14 cellular contexts compared by ENCODE assay signal in genomic region chrX:115367455-115367854, GRCh38.
DNase-seq lines count a peak whose midpoint lies in the region; ATAC-seq, FAIRE-seq and TF ChIP-seq lines count a peak whose summit lies in the region.
"Had no signal": no experiment of that assay in that cellular context is flagged by ENCODE, and none has a peak within 500 bp of the region (broad histone marks: within the 10 kb centered on the region; RNA-seq: fewer than 3 reads in every experiment).

No MANE protein-coding gene starts in this region.

- H3K4me2 ChIP-seq in keratinocyte (ENCODE audit: control insufficient read depth, extremely low read depth, insufficient read depth, low read depth, low read length): peak overlapping the region; percentile 42

- peaks cover 14 to 21% of the 10 kb centered on the region in 2 donors for H3K4me1 Mint-ChIP-seq in natural killer cell treated with Interleukin-12 subunit alpha and Interleukin-12 subunit beta and Interleukin-15 and Interleukin-18, amount 100 ng/mL, for 72 hours (ENCODE audit: low read depth in 2 of 2)
- peaks cover 6 to 22% of the 10 kb centered on the region in 2 donors for H3K4me1 Mint-ChIP-seq in natural killer cell
- H3K4me1 Mint-ChIP-seq: central memory CD8-positive, alpha-beta T cell had no signal

- H3K9me3 Mint-ChIP-seq in natural killer cell treated with Interleukin-12 subunit alpha and Interleukin-12 subunit beta and Interleukin-15 and Interleukin-18, amount 100 ng/mL, for 72 hours: no peaks in the 10 kb centered on the region
- no peaks in the 10 kb centered on the region for H3K9me3 Mint-ChIP-seq in natural killer cell
- peaks cover 4% of the 10 kb centered on the region in 2 donors for H3K9me3 Mint-ChIP-seq in activated naive CD4-positive, alpha-beta T cell treated with anti-CD3 and anti-CD28 coated beads, Interleukin-2, amount 50 U/mL, for 72 hours

- peaks cover 5% of the 10 kb centered on the region for H3K36me3 Mint-ChIP-seq in natural killer cell treated with Interleukin-12 subunit alpha and Interleukin-12 subunit beta and Interleukin-15 and Interleukin-18, amount 100 ng/mL, for 72 hours
- no peaks in the 10 kb centered on the region for H3K36me3 Mint-ChIP-seq in natural killer cell
- no peaks in the 10 kb centered on the region for H3K36me3 Mint-ChIP-seq in activated naive CD4-positive, alpha-beta T cell treated with anti-CD3 and anti-CD28 coated beads, Interleukin-2, amount 50 U/mL, for 72 hours

- peak overlapping the region; percentile 49 for H2AFZ ChIP-seq in keratinocyte (ENCODE audit: control insufficient read depth, low read length)

- H3K27ac ChIP-seq in keratinocyte (ENCODE audit: control insufficient read depth, insufficient read depth, low read length) (peak overlapping the region; percentile 37), sigmoid colon (no peak overlapping the region)
- H3K27ac ChIP-seq: 22Rv1, psoas muscle had no signal

- H3K36me3 ChIP-seq in keratinocyte (ENCODE audit: control insufficient read depth in 2 of 2, extremely low read depth in 1 of 2, insufficient read depth in 2 of 2, low read length in 2 of 2) (no peaks in the 10 kb centered on the region), sigmoid colon (no peaks in the 10 kb centered on the region)

- dilution Hi-C loops in keratinocyte (cut with MboI; ENCODE audit: extremely low pct_ligation_motif_present, low sequenced_read_pairs): no loop called here

- H3K79me2 ChIP-seq in keratinocyte (ENCODE audit: control insufficient read depth, insufficient read depth, low read length): no peaks in the 10 kb centered on the region

- ATAC-seq in natural killer cell treated with Interleukin-12 subunit alpha and Interleukin-12 subunit beta and Interleukin-15 and Interleukin-18, amount 100 ng/mL, for 72 hours: peak in 1 of 2 donors; percentile 69
- ATAC-seq in natural killer cell (no peak), HG02973 (IDR thresholded peaks at IDR 0.05; ENCODE audit: unreplicated experiment) (no peak)
- no peak for ATAC-seq in activated naive CD4-positive, alpha-beta T cell treated with anti-CD3 and anti-CD28 coated beads, Interleukin-2, amount 50 U/mL, for 72 hours
- ATAC-seq: activated T-cell treated with anti-CD3 and anti-CD28 coated beads, Interleukin-2, amount 50 U/mL, for 4 hours; psoas muscle had no signal

- H3K9me1 ChIP-seq in keratinocyte (ENCODE audit: control insufficient read depth, extremely low read depth, insufficient read depth, low read length): no peaks in the 10 kb centered on the region

- no peak overlapping the region for H3K9ac ChIP-seq in keratinocyte (ENCODE audit: control insufficient read depth, extremely low read depth, insufficient read depth, low read length)

- H3K4me3 ChIP-seq in cardiac fibroblast (replicated peaks in 1 of 2; ENCODE audit: low read depth in 2 of 2, low read length in 2 of 2) (no peak overlapping the region), keratinocyte (ENCODE audit: control insufficient read depth in 2 of 3, extremely low read depth in 1 of 3, insufficient read depth in 2 of 3, low read depth in 1 of 3, low read length in 3 of 3) (no peak overlapping the region), sigmoid colon (no peak overlapping the region)
- H3K4me3 ChIP-seq: psoas muscle had no signal

- intact Hi-C loops in natural killer cell (cut with micrococcal nuclease): no loop called here
- intact Hi-C loops in sigmoid colon (cut with DNase I): no loop called here

- 74 to 80% methylated on average over 6 of the region's 6 CpGs for WGBS in sigmoid colon, 2 donors

- no peaks in the 10 kb centered on the region for H4K20me1 ChIP-seq in keratinocyte (ENCODE audit: control insufficient read depth, extremely low read depth, insufficient read depth, low read length)

- H3K4me3 Mint-ChIP-seq in natural killer cell treated with Interleukin-12 subunit alpha and Interleukin-12 subunit beta and Interleukin-15 and Interleukin-18, amount 100 ng/mL, for 72 hours: peak overlapping the region; percentile 20
- H3K4me3 Mint-ChIP-seq in natural killer cell: no peak overlapping the region
- H3K4me3 Mint-ChIP-seq: activated T-cell treated with anti-CD3 and anti-CD28 coated beads, Interleukin-2, amount 50 U/mL, for 4 hours; central memory CD8-positive, alpha-beta T cell had no signal

- TF ChIP-seq CTCF in natural killer cell (IDR thresholded peaks at IDR 0.05) (no peak), cardiac fibroblast (IDR thresholded peaks at IDR 0.05; ENCODE audit: low read depth, low read length) (no peak), keratinocyte (optimal IDR thresholded peaks at IDR 0.05 in 1 of 3, IDR thresholded peaks at IDR 0.05 in 1 of 3, conservative IDR thresholded peaks at IDR 0.05 in 1 of 3; ENCODE audit: extremely low read depth in 1 of 3, insufficient read depth in 2 of 3, low read length in 3 of 3) (no peak), sigmoid colon (IDR thresholded peaks at IDR 0.05) (no peak)

- H3K4me1 ChIP-seq in keratinocyte (ENCODE audit: control insufficient read depth, extremely low read depth, insufficient read depth, low read length) (peaks cover 16% of the 10 kb centered on the region), sigmoid colon (no peaks in the 10 kb centered on the region)
- H3K4me1 ChIP-seq: psoas muscle had no signal

- peak; percentile 60 for DNase-seq in natural killer cell treated with Interleukin-12 subunit alpha and Interleukin-12 subunit beta and Interleukin-15 and Interleukin-18, amount 100 ng/mL, for 72 hours (ENCODE audit: low spot score)
- DNase-seq in natural killer cell (no peak), cardiac fibroblast (ENCODE audit: low read depth in 2 of 2) (peak; percentile 37 to 61), keratinocyte (ENCODE audit: low read depth, low spot score) (no peak), sigmoid colon (no peak), NCI-H146 (lab: John Stamatoyannopoulos, UW) (no peak)
- no peak for DNase-seq in activated naive CD4-positive, alpha-beta T cell treated with anti-CD3 and anti-CD28 coated beads, Interleukin-2, amount 50 U/mL, for 72 hours (ENCODE audit: low spot score in 2 of 2)
- DNase-seq: activated CD4-positive, CD25-positive, alpha-beta regulatory T cell; activated T-cell treated with anti-CD3 and anti-CD28 coated beads, Interleukin-2, amount 50 U/mL, for 4 hours; NCI-H446 treated with DMSO at 0.1 percent for 48 hours; psoas muscle had no signal

- no peak for TF ChIP-seq EP300 in sigmoid colon (IDR thresholded peaks at IDR 0.05)

- TF ChIP-seq POLR2A in sigmoid colon (IDR thresholded peaks at IDR 0.05): no peak

- H3K27me3 Mint-ChIP-seq in natural killer cell treated with Interleukin-12 subunit alpha and Interleukin-12 subunit beta and Interleukin-15 and Interleukin-18, amount 100 ng/mL, for 72 hours: peaks cover 7 to 30% of the 10 kb centered on the region in 2 donors
- peaks cover 16 to 64% of the 10 kb centered on the region in 2 donors for H3K27me3 Mint-ChIP-seq in natural killer cell (ENCODE audit: low read depth in 2 of 2)
- H3K27me3 Mint-ChIP-seq: central memory CD8-positive, alpha-beta T cell had no signal

- H3K27ac Mint-ChIP-seq in natural killer cell treated with Interleukin-12 subunit alpha and Interleukin-12 subunit beta and Interleukin-15 and Interleukin-18, amount 100 ng/mL, for 72 hours: peak overlapping the region in 1 of 2 donors; percentile 66
- H3K27ac Mint-ChIP-seq in natural killer cell: no peak overlapping the region
- no peak overlapping the region for H3K27ac Mint-ChIP-seq in activated naive CD4-positive, alpha-beta T cell treated with anti-CD3 and anti-CD28 coated beads, Interleukin-2, amount 50 U/mL, for 72 hours

- H3K27me3 ChIP-seq in keratinocyte (ENCODE audit: control insufficient read depth, extremely low read depth, insufficient read depth, low read length) (no peaks in the 10 kb centered on the region), sigmoid colon (no peaks in the 10 kb centered on the region)

- H3K9me3 ChIP-seq in keratinocyte (ENCODE audit: control insufficient read depth, low read depth, low read length) (no peaks in the 10 kb centered on the region), sigmoid colon (no peaks in the 10 kb centered on the region)
- H3K9me3 ChIP-seq: psoas muscle had no signal

- peak; percentile 56 for FAIRE-seq in keratinocyte (lab: Jason Lieb, UNC)

Comparison
In these comparisons a context has a peak if more than half of its experiments do, and no peak if none do; other contexts are left out.
1. DNase-seq: peak in natural killer cell treated with Interleukin-12 subunit alpha and Interleukin-12 subunit beta and Interleukin-15 and Interleukin-18, amount 100 ng/mL, for 72 hours (single experiment) and cardiac fibroblast (2 of 2); none in natural killer cell (single experiment), keratinocyte (single experiment), activated naive CD4-positive, alpha-beta T cell treated with anti-CD3 and anti-CD28 coated beads, Interleukin-2, amount 50 U/mL, for 72 hours (0 of 2), sigmoid colon (single experiment) and NCI-H146 (single experiment).